ENCODE assay signal across 1 cellular context in genomic region chr11:26121466-26121865, GRCh38.
TF ChIP-seq lines count a peak whose summit lies in the region.

No MANE protein-coding gene starts in this region.

TF ChIP-seq in SK-N-SH, 30 proteins besides CTCF, POLR2A, EP300 and RAD21 (continued from another document):
- no peak for TF ChIP-seq EZH2phosphoT487 (IDR thresholded peaks at IDR 0.05; ENCODE audit: borderline replicate concordance, low read depth)
TF ChIP-seq in SK-N-SH: peak in this region for 0.
